1 cellular context compared by ENCODE assay signal in the genomic region with DNA sequence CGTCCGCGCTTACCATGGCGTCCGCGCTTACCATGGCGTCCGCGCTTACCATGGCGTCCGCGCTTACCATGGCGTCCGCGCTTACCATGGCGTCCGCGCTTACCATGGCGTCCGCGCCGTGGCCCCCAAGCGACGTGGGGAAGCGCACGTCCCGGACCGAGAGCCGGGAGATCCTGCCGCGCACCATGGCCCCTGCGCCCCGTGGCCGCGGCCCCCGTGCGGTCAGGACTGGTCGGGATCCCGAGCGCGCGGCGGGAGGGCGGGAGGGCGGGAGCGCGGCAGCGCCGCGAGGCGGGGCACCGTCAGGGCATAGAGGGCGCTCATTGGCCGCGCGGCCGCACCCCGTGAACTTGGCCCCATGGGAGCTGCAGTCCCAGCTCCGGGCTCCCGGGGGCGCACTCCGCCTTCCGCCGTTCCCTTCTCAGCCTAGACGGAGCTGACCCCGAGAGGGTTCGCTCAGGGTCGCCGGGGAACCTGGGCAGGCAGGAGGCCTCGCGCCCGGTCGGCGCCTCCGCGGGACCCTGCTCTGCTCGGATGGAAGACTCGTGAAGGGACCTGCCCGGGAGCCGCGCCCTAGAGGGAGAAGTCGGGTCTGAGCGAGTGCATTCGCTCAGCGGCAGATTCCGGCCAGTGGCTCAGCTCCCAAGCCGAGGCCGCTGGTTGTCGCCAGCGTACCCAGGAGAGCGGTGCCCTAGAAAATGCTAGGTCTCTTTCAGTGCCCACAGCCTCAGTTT.
TF ChIP-seq lines count a peak whose summit lies in the region.

A gene with protein sequence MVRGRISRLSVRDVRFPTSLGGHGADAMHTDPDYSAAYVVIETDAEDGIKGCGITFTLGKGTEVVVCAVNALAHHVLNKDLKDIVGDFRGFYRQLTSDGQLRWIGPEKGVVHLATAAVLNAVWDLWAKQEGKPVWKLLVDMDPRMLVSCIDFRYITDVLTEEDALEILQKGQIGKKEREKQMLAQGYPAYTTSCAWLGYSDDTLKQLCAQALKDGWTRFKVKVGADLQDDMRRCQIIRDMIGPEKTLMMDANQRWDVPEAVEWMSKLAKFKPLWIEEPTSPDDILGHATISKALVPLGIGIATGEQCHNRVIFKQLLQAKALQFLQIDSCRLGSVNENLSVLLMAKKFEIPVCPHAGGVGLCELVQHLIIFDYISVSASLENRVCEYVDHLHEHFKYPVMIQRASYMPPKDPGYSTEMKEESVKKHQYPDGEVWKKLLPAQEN (minus strand): TSS at position 230 of the 734 bp plus-strand sequence. CDS start 43 bp downstream, at position 187.

TF ChIP-seq in K562, 482 proteins besides CTCF, POLR2A, EP300 and RAD21 (continued from another document and continues in another):
- TF ChIP-seq, protein P1, sequence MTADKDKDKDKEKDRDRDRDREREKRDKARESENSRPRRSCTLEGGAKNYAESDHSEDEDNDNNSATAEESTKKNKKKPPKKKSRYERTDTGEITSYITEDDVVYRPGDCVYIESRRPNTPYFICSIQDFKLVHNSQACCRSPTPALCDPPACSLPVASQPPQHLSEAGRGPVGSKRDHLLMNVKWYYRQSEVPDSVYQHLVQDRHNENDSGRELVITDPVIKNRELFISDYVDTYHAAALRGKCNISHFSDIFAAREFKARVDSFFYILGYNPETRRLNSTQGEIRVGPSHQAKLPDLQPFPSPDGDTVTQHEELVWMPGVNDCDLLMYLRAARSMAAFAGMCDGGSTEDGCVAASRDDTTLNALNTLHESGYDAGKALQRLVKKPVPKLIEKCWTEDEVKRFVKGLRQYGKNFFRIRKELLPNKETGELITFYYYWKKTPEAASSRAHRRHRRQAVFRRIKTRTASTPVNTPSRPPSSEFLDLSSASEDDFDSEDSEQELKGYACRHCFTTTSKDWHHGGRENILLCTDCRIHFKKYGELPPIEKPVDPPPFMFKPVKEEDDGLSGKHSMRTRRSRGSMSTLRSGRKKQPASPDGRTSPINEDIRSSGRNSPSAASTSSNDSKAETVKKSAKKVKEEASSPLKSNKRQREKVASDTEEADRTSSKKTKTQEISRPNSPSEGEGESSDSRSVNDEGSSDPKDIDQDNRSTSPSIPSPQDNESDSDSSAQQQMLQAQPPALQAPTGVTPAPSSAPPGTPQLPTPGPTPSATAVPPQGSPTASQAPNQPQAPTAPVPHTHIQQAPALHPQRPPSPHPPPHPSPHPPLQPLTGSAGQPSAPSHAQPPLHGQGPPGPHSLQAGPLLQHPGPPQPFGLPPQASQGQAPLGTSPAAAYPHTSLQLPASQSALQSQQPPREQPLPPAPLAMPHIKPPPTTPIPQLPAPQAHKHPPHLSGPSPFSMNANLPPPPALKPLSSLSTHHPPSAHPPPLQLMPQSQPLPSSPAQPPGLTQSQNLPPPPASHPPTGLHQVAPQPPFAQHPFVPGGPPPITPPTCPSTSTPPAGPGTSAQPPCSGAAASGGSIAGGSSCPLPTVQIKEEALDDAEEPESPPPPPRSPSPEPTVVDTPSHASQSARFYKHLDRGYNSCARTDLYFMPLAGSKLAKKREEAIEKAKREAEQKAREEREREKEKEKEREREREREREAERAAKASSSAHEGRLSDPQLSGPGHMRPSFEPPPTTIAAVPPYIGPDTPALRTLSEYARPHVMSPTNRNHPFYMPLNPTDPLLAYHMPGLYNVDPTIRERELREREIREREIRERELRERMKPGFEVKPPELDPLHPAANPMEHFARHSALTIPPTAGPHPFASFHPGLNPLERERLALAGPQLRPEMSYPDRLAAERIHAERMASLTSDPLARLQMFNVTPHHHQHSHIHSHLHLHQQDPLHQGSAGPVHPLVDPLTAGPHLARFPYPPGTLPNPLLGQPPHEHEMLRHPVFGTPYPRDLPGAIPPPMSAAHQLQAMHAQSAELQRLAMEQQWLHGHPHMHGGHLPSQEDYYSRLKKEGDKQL (CRISPR knock-in tag; IDR thresholded peaks at IDR 0.05; ENCODE audit: borderline replicate concordance) = 0 out of 2 replicates have a peak, but pooled peaks have one; percentile 11
- TF ChIP-seq, protein P2, sequence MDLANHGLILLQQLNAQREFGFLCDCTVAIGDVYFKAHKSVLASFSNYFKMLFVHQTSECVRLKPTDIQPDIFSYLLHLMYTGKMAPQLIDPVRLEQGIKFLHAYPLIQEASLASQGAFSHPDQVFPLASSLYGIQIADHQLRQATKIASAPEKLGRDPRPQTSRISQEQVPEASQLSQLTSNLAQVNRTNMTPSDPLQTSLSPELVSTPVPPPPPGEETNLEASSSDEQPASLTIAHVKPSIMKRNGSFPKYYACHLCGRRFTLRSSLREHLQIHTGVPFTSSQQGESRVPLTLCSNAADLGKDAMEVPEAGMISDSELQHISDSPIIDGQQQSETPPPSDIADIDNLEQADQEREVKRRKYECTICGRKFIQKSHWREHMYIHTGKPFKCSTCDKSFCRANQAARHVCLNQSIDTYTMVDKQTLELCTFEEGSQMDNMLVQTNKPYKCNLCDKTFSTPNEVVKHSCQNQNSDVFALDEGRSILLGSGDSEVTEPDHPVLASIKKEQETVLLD (IDR thresholded peaks at IDR 0.05) = no peak
- TF ChIP-seq ASH1L (IDR thresholded peaks at IDR 0.05; ENCODE audit: borderline replicate concordance, low read depth, partially characterized antibody) = no peak
- TF ChIP-seq, protein P3, sequence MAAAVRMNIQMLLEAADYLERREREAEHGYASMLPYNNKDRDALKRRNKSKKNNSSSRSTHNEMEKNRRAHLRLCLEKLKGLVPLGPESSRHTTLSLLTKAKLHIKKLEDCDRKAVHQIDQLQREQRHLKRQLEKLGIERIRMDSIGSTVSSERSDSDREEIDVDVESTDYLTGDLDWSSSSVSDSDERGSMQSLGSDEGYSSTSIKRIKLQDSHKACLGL (CRISPR knock-in tag; IDR thresholded peaks at IDR 0.05; ENCODE audit: borderline replicate concordance, poor library complexity, severe bottlenecking) = no peak
- TF ChIP-seq ZNF311 (CRISPR knock-in tag; IDR thresholded peaks at IDR 0.05) = no peak
- no peak for TF ChIP-seq HLTF (IDR thresholded peaks at IDR 0.05)
- TF ChIP-seq, protein P4, sequence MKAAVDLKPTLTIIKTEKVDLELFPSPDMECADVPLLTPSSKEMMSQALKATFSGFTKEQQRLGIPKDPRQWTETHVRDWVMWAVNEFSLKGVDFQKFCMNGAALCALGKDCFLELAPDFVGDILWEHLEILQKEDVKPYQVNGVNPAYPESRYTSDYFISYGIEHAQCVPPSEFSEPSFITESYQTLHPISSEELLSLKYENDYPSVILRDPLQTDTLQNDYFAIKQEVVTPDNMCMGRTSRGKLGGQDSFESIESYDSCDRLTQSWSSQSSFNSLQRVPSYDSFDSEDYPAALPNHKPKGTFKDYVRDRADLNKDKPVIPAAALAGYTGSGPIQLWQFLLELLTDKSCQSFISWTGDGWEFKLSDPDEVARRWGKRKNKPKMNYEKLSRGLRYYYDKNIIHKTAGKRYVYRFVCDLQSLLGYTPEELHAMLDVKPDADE (conservative IDR thresholded peaks at IDR 0.05; ENCODE audit: control insufficient read depth, low read depth, low read length) = peak; percentile 98
- TF ChIP-seq, protein P5, sequence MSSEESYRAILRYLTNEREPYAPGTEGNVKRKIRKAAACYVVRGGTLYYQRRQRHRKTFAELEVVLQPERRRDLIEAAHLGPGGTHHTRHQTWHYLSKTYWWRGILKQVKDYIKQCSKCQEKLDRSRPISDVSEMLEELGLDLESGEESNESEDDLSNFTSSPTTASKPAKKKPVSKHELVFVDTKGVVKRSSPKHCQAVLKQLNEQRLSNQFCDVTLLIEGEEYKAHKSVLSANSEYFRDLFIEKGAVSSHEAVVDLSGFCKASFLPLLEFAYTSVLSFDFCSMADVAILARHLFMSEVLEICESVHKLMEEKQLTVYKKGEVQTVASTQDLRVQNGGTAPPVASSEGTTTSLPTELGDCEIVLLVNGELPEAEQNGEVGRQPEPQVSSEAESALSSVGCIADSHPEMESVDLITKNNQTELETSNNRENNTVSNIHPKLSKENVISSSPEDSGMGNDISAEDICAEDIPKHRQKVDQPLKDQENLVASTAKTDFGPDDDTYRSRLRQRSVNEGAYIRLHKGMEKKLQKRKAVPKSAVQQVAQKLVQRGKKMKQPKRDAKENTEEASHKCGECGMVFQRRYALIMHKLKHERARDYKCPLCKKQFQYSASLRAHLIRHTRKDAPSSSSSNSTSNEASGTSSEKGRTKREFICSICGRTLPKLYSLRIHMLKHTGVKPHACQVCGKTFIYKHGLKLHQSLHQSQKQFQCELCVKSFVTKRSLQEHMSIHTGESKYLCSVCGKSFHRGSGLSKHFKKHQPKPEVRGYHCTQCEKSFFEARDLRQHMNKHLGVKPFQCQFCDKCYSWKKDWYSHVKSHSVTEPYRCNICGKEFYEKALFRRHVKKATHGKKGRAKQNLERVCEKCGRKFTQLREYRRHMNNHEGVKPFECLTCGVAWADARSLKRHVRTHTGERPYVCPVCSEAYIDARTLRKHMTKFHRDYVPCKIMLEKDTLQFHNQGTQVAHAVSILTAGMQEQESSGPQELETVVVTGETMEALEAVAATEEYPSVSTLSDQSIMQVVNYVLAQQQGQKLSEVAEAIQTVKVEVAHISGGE (CRISPR knock-in tag; IDR thresholded peaks at IDR 0.05) = peak in 1 of 3 experiments; percentile 51; a peak in 1 of 6 replicates
- TF ChIP-seq SIRT6 (IDR thresholded peaks at IDR 0.05; ENCODE audit: low read depth, low read length) = no peak
- TF ChIP-seq, protein P6, sequence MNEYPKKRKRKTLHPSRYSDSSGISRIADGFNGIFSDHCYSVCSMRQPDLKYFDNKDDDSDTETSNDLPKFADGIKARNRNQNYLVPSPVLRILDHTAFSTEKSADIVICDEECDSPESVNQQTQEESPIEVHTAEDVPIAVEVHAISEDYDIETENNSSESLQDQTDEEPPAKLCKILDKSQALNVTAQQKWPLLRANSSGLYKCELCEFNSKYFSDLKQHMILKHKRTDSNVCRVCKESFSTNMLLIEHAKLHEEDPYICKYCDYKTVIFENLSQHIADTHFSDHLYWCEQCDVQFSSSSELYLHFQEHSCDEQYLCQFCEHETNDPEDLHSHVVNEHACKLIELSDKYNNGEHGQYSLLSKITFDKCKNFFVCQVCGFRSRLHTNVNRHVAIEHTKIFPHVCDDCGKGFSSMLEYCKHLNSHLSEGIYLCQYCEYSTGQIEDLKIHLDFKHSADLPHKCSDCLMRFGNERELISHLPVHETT (CRISPR knock-in tag; conservative IDR thresholded peaks at IDR 0.05 in 1 of 2, IDR thresholded peaks at IDR 0.05 in 1 of 2) = peak in 1 of 2 experiments; percentile 95; a peak in 2 of 4 replicates
- no peak for TF ChIP-seq SMAD2 (IDR thresholded peaks at IDR 0.05; ENCODE audit: low read depth, low read length)
- TF ChIP-seq ZNF431 (CRISPR knock-in tag; IDR thresholded peaks at IDR 0.05) = peak; percentile 71
- peak; percentile 24; the same call in 1 of the 2 replicates for TF ChIP-seq ZBTB7A (IDR thresholded peaks at IDR 0.05; ENCODE audit: borderline replicate concordance, control insufficient read depth, low read depth, low read length)
- TF ChIP-seq, protein P7, sequence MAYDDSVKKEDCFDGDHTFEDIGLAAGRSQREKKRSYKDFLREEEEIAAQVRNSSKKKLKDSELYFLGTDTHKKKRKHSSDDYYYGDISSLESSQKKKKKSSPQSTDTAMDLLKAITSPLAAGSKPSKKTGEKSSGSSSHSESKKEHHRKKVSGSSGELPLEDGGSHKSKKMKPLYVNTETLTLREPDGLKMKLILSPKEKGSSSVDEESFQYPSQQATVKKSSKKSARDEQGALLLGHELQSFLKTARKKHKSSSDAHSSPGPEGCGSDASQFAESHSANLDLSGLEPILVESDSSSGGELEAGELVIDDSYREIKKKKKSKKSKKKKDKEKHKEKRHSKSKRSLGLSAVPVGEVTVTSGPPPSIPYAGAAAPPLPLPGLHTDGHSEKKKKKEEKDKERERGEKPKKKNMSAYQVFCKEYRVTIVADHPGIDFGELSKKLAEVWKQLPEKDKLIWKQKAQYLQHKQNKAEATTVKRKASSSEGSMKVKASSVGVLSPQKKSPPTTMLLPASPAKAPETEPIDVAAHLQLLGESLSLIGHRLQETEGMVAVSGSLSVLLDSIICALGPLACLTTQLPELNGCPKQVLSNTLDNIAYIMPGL (CRISPR knock-in tag; IDR thresholded peaks at IDR 0.05) = peak; percentile 72; the same call in 1 of the 2 replicates
- TF ChIP-seq TCF7 (IDR thresholded peaks at IDR 0.05; ENCODE audit: borderline replicate concordance) = no peak
- TF ChIP-seq, protein P8, sequence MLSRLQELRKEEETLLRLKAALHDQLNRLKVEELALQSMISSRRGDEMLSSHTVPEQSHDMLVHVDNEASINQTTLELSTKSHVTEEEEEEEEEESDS (CRISPR knock-in tag; IDR thresholded peaks at IDR 0.05) = no peak
- peak; percentile 77 for TF ChIP-seq U2AF1 (optimal IDR thresholded peaks at IDR 0.05; ENCODE audit: low read depth, low read length)
- no peak for TF ChIP-seq YBX1 (IDR thresholded peaks at IDR 0.05)
- no peak for TF ChIP-seq SNIP1 (IDR thresholded peaks at IDR 0.05; ENCODE audit: low read depth)
- no peak for TF ChIP-seq PTTG1 (tag; IDR thresholded peaks at IDR 0.05; ENCODE audit: low read depth)
- no peak for TF ChIP-seq NUFIP1 (IDR thresholded peaks at IDR 0.05; ENCODE audit: partially characterized antibody)
- TF ChIP-seq ZNF121 (CRISPR knock-in tag; conservative IDR thresholded peaks at IDR 0.05) = no peak
- no peak for TF ChIP-seq ZNF384 (IDR thresholded peaks at IDR 0.05; ENCODE audit: low read depth, low read length)
- no peak for TF ChIP-seq NR3C1 (CRISPR knock-in tag; IDR thresholded peaks at IDR 0.05)
- no peak for TF ChIP-seq MTA2 (IDR thresholded peaks at IDR 0.05; ENCODE audit: low read depth)
- TF ChIP-seq ETV1 (tag; conservative IDR thresholded peaks at IDR 0.05; ENCODE audit: low read depth) = peak; percentile 69
- TF ChIP-seq CCAR2 (IDR thresholded peaks at IDR 0.05; ENCODE audit: low read depth, low read length) = no peak
- no peak for TF ChIP-seq ZNF140 (CRISPR knock-in tag; IDR thresholded peaks at IDR 0.05)
- no peak for TF ChIP-seq KLF10 (CRISPR knock-in tag; IDR thresholded peaks at IDR 0.05)
- peak; percentile 53 for TF ChIP-seq PRPF4 (IDR thresholded peaks at IDR 0.05; ENCODE audit: insufficient read depth, low read depth, low read length, poor library complexity, severe bottlenecking)
- peak; percentile 95 for TF ChIP-seq RBFOX2 (IDR thresholded peaks at IDR 0.05; ENCODE audit: low read depth, low read length)
- no peak for TF ChIP-seq HDAC8 (tag; IDR thresholded peaks at IDR 0.05)
- TF ChIP-seq, protein P9, sequence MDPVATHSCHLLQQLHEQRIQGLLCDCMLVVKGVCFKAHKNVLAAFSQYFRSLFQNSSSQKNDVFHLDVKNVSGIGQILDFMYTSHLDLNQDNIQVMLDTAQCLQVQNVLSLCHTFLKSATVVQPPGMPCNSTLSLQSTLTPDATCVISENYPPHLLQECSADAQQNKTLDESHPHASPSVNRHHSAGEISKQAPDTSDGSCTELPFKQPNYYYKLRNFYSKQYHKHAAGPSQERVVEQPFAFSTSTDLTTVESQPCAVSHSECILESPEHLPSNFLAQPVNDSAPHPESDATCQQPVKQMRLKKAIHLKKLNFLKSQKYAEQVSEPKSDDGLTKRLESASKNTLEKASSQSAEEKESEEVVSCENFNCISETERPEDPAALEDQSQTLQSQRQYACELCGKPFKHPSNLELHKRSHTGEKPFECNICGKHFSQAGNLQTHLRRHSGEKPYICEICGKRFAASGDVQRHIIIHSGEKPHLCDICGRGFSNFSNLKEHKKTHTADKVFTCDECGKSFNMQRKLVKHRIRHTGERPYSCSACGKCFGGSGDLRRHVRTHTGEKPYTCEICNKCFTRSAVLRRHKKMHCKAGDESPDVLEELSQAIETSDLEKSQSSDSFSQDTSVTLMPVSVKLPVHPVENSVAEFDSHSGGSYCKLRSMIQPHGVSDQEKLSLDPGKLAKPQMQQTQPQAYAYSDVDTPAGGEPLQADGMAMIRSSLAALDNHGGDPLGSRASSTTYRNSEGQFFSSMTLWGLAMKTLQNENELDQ (CRISPR knock-in tag; IDR thresholded peaks at IDR 0.05; ENCODE audit: borderline replicate concordance) = peak; percentile 97
- TF ChIP-seq LCOR (CRISPR knock-in tag; IDR thresholded peaks at IDR 0.05) = no peak
- no peak for TF ChIP-seq NFE2L1 (tag; IDR thresholded peaks at IDR 0.05; ENCODE audit: borderline replicate concordance, low read depth)
- no peak for TF ChIP-seq ZNF274 (IDR thresholded peaks at IDR 0.05; ENCODE audit: borderline replicate concordance, low read depth, low read length)
- no peak for TF ChIP-seq ZFP1 (CRISPR knock-in tag; IDR thresholded peaks at IDR 0.05)
- no peak for TF ChIP-seq BRD4 (IDR thresholded peaks at IDR 0.05)
